1 cellular context compared by ENCODE assay signal in genomic region chr2:213284105-213285090, GRCh38.
TF ChIP-seq lines count a peak whose summit lies in the region.

SPAG16 (plus strand) TSS chr2:213284464.

TF ChIP-seq in HepG2, 621 proteins besides CTCF, POLR2A, EP300 and RAD21 (continued from another document and continues in another):
- TF ChIP-seq, protein P1, sequence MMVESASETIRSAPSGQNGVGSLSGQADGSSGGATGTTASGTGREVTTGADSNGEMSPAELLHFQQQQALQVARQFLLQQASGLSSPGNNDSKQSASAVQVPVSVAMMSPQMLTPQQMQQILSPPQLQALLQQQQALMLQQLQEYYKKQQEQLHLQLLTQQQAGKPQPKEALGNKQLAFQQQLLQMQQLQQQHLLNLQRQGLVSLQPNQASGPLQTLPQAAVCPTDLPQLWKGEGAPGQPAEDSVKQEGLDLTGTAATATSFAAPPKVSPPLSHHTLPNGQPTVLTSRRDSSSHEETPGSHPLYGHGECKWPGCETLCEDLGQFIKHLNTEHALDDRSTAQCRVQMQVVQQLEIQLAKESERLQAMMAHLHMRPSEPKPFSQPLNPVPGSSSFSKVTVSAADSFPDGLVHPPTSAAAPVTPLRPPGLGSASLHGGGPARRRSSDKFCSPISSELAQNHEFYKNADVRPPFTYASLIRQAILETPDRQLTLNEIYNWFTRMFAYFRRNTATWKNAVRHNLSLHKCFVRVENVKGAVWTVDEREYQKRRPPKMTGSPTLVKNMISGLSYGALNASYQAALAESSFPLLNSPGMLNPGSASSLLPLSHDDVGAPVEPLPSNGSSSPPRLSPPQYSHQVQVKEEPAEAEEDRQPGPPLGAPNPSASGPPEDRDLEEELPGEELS (CRISPR knock-in tag; IDR thresholded peaks at IDR 0.05), result peak; percentile 77
- TF ChIP-seq KDM3A (CRISPR knock-in tag; IDR thresholded peaks at IDR 0.05; ENCODE audit: low read depth) (peak; percentile 86), ATF1 (CRISPR knock-in tag; IDR thresholded peaks at IDR 0.05) (0 out of 2 replicates have a peak, but pooled peaks have one; percentile 32), ZNF430 (CRISPR knock-in tag; IDR thresholded peaks at IDR 0.05) (peak; percentile 96), KLF12 (CRISPR knock-in tag; IDR thresholded peaks at IDR 0.05; ENCODE audit: borderline replicate concordance) (peak; percentile 77; the same call in 1 of the 2 replicates), ZNF766 (CRISPR knock-in tag; IDR thresholded peaks at IDR 0.05; ENCODE audit: borderline replicate concordance) (peak; percentile 71; the same call in 1 of the 2 replicates), ZNF788 (CRISPR knock-in tag; IDR thresholded peaks at IDR 0.05; ENCODE audit: borderline replicate concordance) (peak; percentile 98), ZNF362 (CRISPR knock-in tag; IDR thresholded peaks at IDR 0.05; ENCODE audit: borderline replicate concordance) (no peak), ZNF136 (CRISPR knock-in tag; IDR thresholded peaks at IDR 0.05; ENCODE audit: low read depth) (peak; percentile 97), CHD4 (IDR thresholded peaks at IDR 0.05; ENCODE audit: borderline replicate concordance, low read length) (no peak), ZNF678 (CRISPR knock-in tag; IDR thresholded peaks at IDR 0.05) (peak; percentile 75; the same call in 1 of the 2 replicates), FOXK1 (CRISPR knock-in tag; IDR thresholded peaks at IDR 0.05; ENCODE audit: borderline replicate concordance, low read depth) (peak; percentile 92), THYN1 (CRISPR knock-in tag; IDR thresholded peaks at IDR 0.05; ENCODE audit: borderline replicate concordance, low read depth) (no peak), ZXDC (CRISPR knock-in tag; IDR thresholded peaks at IDR 0.05) (peak; percentile 40; the same call in 1 of the 2 replicates), ZNF343 (CRISPR knock-in tag; IDR thresholded peaks at IDR 0.05) (0 out of 2 replicates have a peak, but pooled peaks have one; percentile 77), SNAPC2 (CRISPR knock-in tag; IDR thresholded peaks at IDR 0.05) (peak; percentile 35; the same call in 1 of the 2 replicates), THAP7 (CRISPR knock-in tag; IDR thresholded peaks at IDR 0.05) (peak; percentile 90), SPEN (CRISPR knock-in tag; IDR thresholded peaks at IDR 0.05; ENCODE audit: low read depth) (peak; percentile 99), NFATC3 (CRISPR knock-in tag; IDR thresholded peaks at IDR 0.05) (no peak), ZNF782 (CRISPR knock-in tag; IDR thresholded peaks at IDR 0.05; ENCODE audit: borderline replicate concordance) (peak; percentile 94), HNF4G (IDR thresholded peaks at IDR 0.05; ENCODE audit: borderline replicate concordance, low read depth, low read length) (peak; percentile 43; the same call in 1 of the 2 replicates), HNF4G (CRISPR knock-in tag; IDR thresholded peaks at IDR 0.05; ENCODE audit: borderline replicate concordance, low read depth) (peak; percentile 81), CENPT (CRISPR knock-in tag; IDR thresholded peaks at IDR 0.05; ENCODE audit: low read depth) (peak; percentile 78; the same call in 1 of the 2 replicates), CREM (IDR thresholded peaks at IDR 0.05) (peak; percentile 65), CREM (CRISPR knock-in tag; IDR thresholded peaks at IDR 0.05) (0 out of 2 replicates have a peak, but pooled peaks have one; percentile 33), XRCC5 (optimal IDR thresholded peaks at IDR 0.05; ENCODE audit: low read length) (peak; percentile 86), RAD51 (IDR thresholded peaks at IDR 0.05; ENCODE audit: borderline replicate concordance) (no peak), KLF16 (CRISPR knock-in tag; IDR thresholded peaks at IDR 0.05) (peak; percentile 65 to 98; a peak in 2 of 4 replicates), SP140L (CRISPR knock-in tag; IDR thresholded peaks at IDR 0.05; ENCODE audit: borderline replicate concordance) (peak; percentile 93)
- TF ChIP-seq, protein P2, sequence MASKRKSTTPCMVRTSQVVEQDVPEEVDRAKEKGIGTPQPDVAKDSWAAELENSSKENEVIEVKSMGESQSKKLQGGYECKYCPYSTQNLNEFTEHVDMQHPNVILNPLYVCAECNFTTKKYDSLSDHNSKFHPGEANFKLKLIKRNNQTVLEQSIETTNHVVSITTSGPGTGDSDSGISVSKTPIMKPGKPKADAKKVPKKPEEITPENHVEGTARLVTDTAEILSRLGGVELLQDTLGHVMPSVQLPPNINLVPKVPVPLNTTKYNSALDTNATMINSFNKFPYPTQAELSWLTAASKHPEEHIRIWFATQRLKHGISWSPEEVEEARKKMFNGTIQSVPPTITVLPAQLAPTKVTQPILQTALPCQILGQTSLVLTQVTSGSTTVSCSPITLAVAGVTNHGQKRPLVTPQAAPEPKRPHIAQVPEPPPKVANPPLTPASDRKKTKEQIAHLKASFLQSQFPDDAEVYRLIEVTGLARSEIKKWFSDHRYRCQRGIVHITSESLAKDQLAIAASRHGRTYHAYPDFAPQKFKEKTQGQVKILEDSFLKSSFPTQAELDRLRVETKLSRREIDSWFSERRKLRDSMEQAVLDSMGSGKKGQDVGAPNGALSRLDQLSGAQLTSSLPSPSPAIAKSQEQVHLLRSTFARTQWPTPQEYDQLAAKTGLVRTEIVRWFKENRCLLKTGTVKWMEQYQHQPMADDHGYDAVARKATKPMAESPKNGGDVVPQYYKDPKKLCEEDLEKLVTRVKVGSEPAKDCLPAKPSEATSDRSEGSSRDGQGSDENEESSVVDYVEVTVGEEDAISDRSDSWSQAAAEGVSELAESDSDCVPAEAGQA (IDR thresholded peaks at IDR 0.05; ENCODE audit: low read depth), result no peak
- TF ChIP-seq, protein P2 (CRISPR knock-in tag; IDR thresholded peaks at IDR 0.05; ENCODE audit: borderline replicate concordance), result 0 out of 2 replicates have a peak, but pooled peaks have one; percentile 28
- TF ChIP-seq, protein P3, sequence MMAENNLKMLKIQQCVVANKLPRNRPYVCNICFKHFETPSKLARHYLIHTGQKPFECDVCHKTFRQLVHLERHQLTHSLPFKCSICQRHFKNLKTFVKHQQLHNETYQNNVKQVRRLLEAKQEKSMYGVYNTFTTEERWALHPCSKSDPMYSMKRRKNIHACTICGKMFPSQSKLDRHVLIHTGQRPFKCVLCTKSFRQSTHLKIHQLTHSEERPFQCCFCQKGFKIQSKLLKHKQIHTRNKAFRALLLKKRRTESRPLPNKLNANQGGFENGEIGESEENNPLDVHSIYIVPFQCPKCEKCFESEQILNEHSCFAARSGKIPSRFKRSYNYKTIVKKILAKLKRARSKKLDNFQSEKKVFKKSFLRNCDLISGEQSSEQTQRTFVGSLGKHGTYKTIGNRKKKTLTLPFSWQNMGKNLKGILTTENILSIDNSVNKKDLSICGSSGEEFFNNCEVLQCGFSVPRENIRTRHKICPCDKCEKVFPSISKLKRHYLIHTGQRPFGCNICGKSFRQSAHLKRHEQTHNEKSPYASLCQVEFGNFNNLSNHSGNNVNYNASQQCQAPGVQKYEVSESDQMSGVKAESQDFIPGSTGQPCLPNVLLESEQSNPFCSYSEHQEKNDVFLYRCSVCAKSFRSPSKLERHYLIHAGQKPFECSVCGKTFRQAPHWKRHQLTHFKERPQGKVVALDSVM (CRISPR knock-in tag; IDR thresholded peaks at IDR 0.05), result 0 out of 2 replicates have a peak, but pooled peaks have one; percentile 17
- TF ChIP-seq, protein P4, sequence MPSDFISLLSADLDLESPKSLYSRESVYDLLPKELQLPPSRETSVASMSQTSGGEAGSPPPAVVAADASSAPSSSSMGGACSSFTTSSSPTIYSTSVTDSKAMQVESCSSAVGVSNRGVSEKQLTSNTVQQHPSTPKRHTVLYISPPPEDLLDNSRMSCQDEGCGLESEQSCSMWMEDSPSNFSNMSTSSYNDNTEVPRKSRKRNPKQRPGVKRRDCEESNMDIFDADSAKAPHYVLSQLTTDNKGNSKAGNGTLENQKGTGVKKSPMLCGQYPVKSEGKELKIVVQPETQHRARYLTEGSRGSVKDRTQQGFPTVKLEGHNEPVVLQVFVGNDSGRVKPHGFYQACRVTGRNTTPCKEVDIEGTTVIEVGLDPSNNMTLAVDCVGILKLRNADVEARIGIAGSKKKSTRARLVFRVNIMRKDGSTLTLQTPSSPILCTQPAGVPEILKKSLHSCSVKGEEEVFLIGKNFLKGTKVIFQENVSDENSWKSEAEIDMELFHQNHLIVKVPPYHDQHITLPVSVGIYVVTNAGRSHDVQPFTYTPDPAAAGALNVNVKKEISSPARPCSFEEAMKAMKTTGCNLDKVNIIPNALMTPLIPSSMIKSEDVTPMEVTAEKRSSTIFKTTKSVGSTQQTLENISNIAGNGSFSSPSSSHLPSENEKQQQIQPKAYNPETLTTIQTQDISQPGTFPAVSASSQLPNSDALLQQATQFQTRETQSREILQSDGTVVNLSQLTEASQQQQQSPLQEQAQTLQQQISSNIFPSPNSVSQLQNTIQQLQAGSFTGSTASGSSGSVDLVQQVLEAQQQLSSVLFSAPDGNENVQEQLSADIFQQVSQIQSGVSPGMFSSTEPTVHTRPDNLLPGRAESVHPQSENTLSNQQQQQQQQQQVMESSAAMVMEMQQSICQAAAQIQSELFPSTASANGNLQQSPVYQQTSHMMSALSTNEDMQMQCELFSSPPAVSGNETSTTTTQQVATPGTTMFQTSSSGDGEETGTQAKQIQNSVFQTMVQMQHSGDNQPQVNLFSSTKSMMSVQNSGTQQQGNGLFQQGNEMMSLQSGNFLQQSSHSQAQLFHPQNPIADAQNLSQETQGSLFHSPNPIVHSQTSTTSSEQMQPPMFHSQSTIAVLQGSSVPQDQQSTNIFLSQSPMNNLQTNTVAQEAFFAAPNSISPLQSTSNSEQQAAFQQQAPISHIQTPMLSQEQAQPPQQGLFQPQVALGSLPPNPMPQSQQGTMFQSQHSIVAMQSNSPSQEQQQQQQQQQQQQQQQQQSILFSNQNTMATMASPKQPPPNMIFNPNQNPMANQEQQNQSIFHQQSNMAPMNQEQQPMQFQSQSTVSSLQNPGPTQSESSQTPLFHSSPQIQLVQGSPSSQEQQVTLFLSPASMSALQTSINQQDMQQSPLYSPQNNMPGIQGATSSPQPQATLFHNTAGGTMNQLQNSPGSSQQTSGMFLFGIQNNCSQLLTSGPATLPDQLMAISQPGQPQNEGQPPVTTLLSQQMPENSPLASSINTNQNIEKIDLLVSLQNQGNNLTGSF (CRISPR knock-in tag; IDR thresholded peaks at IDR 0.05), result 0 out of 2 replicates have a peak, but pooled peaks have one; percentile 66
- TF ChIP-seq, protein P5, sequence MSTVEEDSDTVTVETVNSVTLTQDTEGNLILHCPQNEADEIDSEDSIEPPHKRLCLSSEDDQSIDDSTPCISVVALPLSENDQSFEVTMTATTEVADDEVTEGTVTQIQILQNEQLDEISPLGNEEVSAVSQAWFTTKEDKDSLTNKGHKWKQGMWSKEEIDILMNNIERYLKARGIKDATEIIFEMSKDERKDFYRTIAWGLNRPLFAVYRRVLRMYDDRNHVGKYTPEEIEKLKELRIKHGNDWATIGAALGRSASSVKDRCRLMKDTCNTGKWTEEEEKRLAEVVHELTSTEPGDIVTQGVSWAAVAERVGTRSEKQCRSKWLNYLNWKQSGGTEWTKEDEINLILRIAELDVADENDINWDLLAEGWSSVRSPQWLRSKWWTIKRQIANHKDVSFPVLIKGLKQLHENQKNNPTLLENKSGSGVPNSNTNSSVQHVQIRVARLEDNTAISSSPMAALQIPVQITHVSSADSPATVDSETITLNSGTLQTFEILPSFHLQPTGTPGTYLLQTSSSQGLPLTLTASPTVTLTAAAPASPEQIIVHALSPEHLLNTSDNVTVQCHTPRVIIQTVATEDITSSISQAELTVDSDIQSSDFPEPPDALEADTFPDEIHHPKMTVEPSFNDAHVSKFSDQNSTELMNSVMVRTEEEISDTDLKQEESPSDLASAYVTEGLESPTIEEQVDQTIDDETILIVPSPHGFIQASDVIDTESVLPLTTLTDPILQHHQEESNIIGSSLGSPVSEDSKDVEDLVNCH (CRISPR knock-in tag; IDR thresholded peaks at IDR 0.05), result no peak
